ENCODE assay signal across 16 cellular contexts in the genomic region with DNA sequence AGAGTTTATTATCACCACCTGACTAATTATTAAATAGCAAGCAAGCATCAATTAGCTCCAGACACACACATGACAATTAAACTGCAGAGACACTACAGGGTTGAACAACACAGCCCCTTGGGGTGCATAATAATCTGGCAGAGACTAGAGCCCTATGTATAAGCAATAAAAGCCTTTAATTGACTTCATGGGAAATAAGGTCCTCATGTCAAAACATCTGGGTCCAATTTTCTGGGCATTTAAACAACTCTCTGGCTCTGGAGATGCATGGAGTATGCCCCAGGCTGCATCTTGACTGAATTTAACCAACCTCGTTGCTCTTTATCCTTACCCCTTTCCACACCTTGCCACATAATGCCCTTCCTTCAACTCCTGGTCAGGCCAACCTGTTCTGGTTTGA.
DNase-seq lines count a peak whose midpoint lies in the region; ATAC-seq and TF ChIP-seq lines count a peak whose summit lies in the region.
"Had no signal": no experiment of that assay in that cellular context is flagged by ENCODE, and none has a peak within 500 bp of the region (broad histone marks: within the 10 kb centered on the region; RNA-seq: fewer than 3 reads in every experiment).

No MANE protein-coding gene starts in this region.

- H2BK5ac ChIP-seq in IMR-90 (ENCODE audit: low read depth, low read length, poor library complexity, severe bottlenecking): no peak overlapping the region

- no peak overlapping the region for H3K23ac ChIP-seq in IMR-90 (ENCODE audit: low read depth, low read length)

- no peak for TF ChIP-seq RAD21 in IMR-90 (IDR thresholded peaks at IDR 0.05; ENCODE audit: low read length)

- no peak overlapping the region for H3K18ac ChIP-seq in IMR-90 (ENCODE audit: low read depth, low read length)

- H2BK20ac ChIP-seq in IMR-90 (ENCODE audit: low read depth, low read length): no peak overlapping the region

- ATAC-seq in IMR-90 (ENCODE audit: low read depth): no peak

- no peaks in the 10 kb centered on the region for H4K20me1 ChIP-seq in IMR-90 (ENCODE audit: insufficient read depth, low read length)

- peak overlapping the region; percentile 4 for H2AK9ac ChIP-seq in IMR-90 (replicated peaks; ENCODE audit: low read depth, low read length, poor library complexity)

- H4K8ac ChIP-seq in IMR-90 (ENCODE audit: low read depth in 2 of 2, low read length in 2 of 2): no peak overlapping the region

- H3K36me3 ChIP-seq in BE2C (no peaks in the 10 kb centered on the region), IMR-90 (ENCODE audit: control insufficient read depth, insufficient read depth, low read length) (no peaks in the 10 kb centered on the region), esophagus squamous epithelium (no peaks in the 10 kb centered on the region), vagina (no peaks in the 10 kb centered on the region)

- no peak overlapping the region for H3K14ac ChIP-seq in IMR-90 (replicated peaks; ENCODE audit: low read depth, low read length)

- H2AK5ac ChIP-seq in IMR-90 (ENCODE audit: low read depth, low read length): no peak overlapping the region

- H3K56ac ChIP-seq in IMR-90 (ENCODE audit: extremely low read depth, insufficient read depth, low read length): no peak overlapping the region

- POLR2A ChIA-PET in IMR-90 (lab: Charles Lee; ENCODE audit: unreplicated experiment): no interaction called here

- BruUV-seq in IMR-90 (replicated peaks; lab: Mats Ljungman, UMichigan): no TSS peak

- 0 out of 3 replicates have a peak overlapping the region, but pooled peaks have one; percentile 21 for H2BK15ac ChIP-seq in IMR-90 (ENCODE audit: low read depth, low read length)

- no peaks in the 10 kb centered on the region for H3K27me3 ChIP-seq in BE2C
- no peaks in the 10 kb centered on the region for H3K27me3 ChIP-seq in IMR-90 (ENCODE audit: control insufficient read depth, insufficient read depth, low read length)
- H3K27me3 ChIP-seq in esophagus squamous epithelium: no peaks in the 10 kb centered on the region
- H3K27me3 ChIP-seq in vagina: no peaks in the 10 kb centered on the region

- H3K27ac ChIP-seq in IMR-90 (ENCODE audit: insufficient read depth, low read length) (no peak overlapping the region), esophagus squamous epithelium (no peak overlapping the region), vagina (no peak overlapping the region)

- no peak for TF ChIP-seq POLR2A in IMR-90 (IDR thresholded peaks at IDR 0.05; ENCODE audit: low read depth, low read length)
- no peak for TF ChIP-seq POLR2A in esophagus squamous epithelium (IDR thresholded peaks at IDR 0.05)
- TF ChIP-seq POLR2A in vagina (IDR thresholded peaks at IDR 0.05): no peak

- no peak overlapping the region for H3K4ac ChIP-seq in IMR-90 (ENCODE audit: low read depth, low read length)

- intact Hi-C loops in IMR-90 (cut with micrococcal nuclease): no loop called here
- intact Hi-C loops in esophagus squamous epithelium (cut with DNase I): no loop called here
- intact Hi-C loops in vagina (cut with DNase I): no loop called here

- H4K5ac ChIP-seq in IMR-90 (ENCODE audit: low read depth, low read length): no peak overlapping the region

- no peak overlapping the region for H3K9ac ChIP-seq in IMR-90 (ENCODE audit: low read depth, low read length)

- no peaks in the 10 kb centered on the region for H3K9me1 ChIP-seq in IMR-90 (ENCODE audit: insufficient read depth, low read length)

- no peak overlapping the region for H3K4me3 ChIP-seq in BE2C (ENCODE audit: low read depth, low read length)
- H3K4me3 ChIP-seq in IMR-90 (ENCODE audit: insufficient read depth, low read depth, low read length): no peak overlapping the region
- no peak overlapping the region for H3K4me3 ChIP-seq in esophagus squamous epithelium
- no peak overlapping the region for H3K4me3 ChIP-seq in vagina

- no peak overlapping the region for H2BK120ac ChIP-seq in IMR-90 (ENCODE audit: low read depth, low read length)

- in situ Hi-C loops in IMR-90 (cut with MboI; ENCODE audit: low sequenced_read_pairs): no loop called here

- no CpG with 5 or more reads among the region's 1 CpG for WGBS in IMR-90 (ENCODE audit: extremely low coverage in 2 of 2, insufficient read length in 1 of 2), 2 experiments
- 29 to 45% methylated on average over 1 of the region's 1 CpG for WGBS in esophagus squamous epithelium, 2 donors

- TF ChIP-seq CTCF in BE2C (IDR thresholded peaks at IDR 0.05; ENCODE audit: low read depth, low read length) (no peak), IMR-90 (conservative IDR thresholded peaks at IDR 0.05; ENCODE audit: low read depth, low read length) (no peak), esophagus squamous epithelium (IDR thresholded peaks at IDR 0.05) (no peak), vagina (IDR thresholded peaks at IDR 0.05) (no peak)

- dilution Hi-C loops in IMR-90 (cut with HindIII; ENCODE audit: low sequenced_read_pairs, unreplicated experiment): no loop called here

- DNase-seq in BE2C (peak; percentile 43), IMR-90 (no peak), RPMI7951 (ENCODE audit: low read depth) (peak; percentile 67), fibroblast of peridontal ligament (ENCODE audit: extremely low read depth) (peak; percentile 81), NCI-H1092 (lab: John Stamatoyannopoulos, UW) (no peak), esophagus squamous epithelium (lab: John Stamatoyannopoulos, UW) (no peak), vagina (ENCODE audit: extremely low spot score in 2 of 2) (no peak)
- DNase-seq: C1 segment of cervical spinal cord, GOT3, HFFc6, KG1, NCI-H1092 treated with DMSO at 0.1 percent for 48 hours, NCI-H2107, NCI-H345, NCI-H526 treated with DMSO at 0.1 percent for 48 hours, SHP77 had no signal

- CTCF ChIA-PET in IMR-90 (lab: Yijun Ruan, JAX): no interaction called here

- no peaks in the 10 kb centered on the region for H3K9me3 ChIP-seq in BE2C
- no peaks in the 10 kb centered on the region for H3K9me3 ChIP-seq in IMR-90 (ENCODE audit: control insufficient read depth, insufficient read depth, low read length)
- no peaks in the 10 kb centered on the region for H3K9me3 ChIP-seq in esophagus squamous epithelium
- H3K9me3 ChIP-seq in vagina: no peaks in the 10 kb centered on the region

- H3K79me1 ChIP-seq in IMR-90 (ENCODE audit: low read depth in 1 of 2, low read length in 2 of 2): no peaks in the 10 kb centered on the region

- H3K4me2 ChIP-seq in IMR-90 (ENCODE audit: low read depth, low read length): no peak overlapping the region

- H2AFZ ChIP-seq in IMR-90 (replicated peaks; ENCODE audit: low read length, poor library complexity): no peak overlapping the region

- no peak overlapping the region for H4K91ac ChIP-seq in IMR-90 (ENCODE audit: insufficient read depth, low read depth, low read length)

- peaks cover 6% of the 10 kb centered on the region for H3K4me1 ChIP-seq in BE2C
- H3K4me1 ChIP-seq in IMR-90 (ENCODE audit: control insufficient read depth, insufficient read depth, low read length): peaks cover 2% of the 10 kb centered on the region; the same call in 1 of the 2 replicates
- no peaks in the 10 kb centered on the region for H3K4me1 ChIP-seq in esophagus squamous epithelium
- H3K4me1 ChIP-seq in vagina: no peaks in the 10 kb centered on the region

TF ChIP-seq in IMR-90, 13 proteins besides CTCF, POLR2A, EP300 and RAD21:
- TF ChIP-seq RCOR1 (IDR thresholded peaks at IDR 0.05; ENCODE audit: insufficient replicate concordance, low read length) (no peak), RFX5 (IDR thresholded peaks at IDR 0.05; ENCODE audit: low read depth, low read length) (no peak), FOS (IDR thresholded peaks at IDR 0.05; ENCODE audit: low read depth, low read length) (no peak), NFE2L2 (IDR thresholded peaks at IDR 0.05; ENCODE audit: low read depth, low read length) (no peak), BHLHE40 (IDR thresholded peaks at IDR 0.05; ENCODE audit: low read depth, low read length) (no peak), CEBPB (IDR thresholded peaks at IDR 0.05; ENCODE audit: low read depth, low read length) (no peak), MAZ (IDR thresholded peaks at IDR 0.05; ENCODE audit: borderline replicate concordance, low read depth, low read length) (no peak), SMC3 (IDR thresholded peaks at IDR 0.05; ENCODE audit: low read depth, low read length) (no peak), CHD1 (IDR thresholded peaks at IDR 0.05; ENCODE audit: low read depth, low read length) (no peak), MAFK (IDR thresholded peaks at IDR 0.05; ENCODE audit: low read depth, low read length) (no peak), MXI1 (IDR thresholded peaks at IDR 0.05; ENCODE audit: borderline replicate concordance, low read depth, low read length) (no peak)
- TF ChIP-seq, protein P1, sequence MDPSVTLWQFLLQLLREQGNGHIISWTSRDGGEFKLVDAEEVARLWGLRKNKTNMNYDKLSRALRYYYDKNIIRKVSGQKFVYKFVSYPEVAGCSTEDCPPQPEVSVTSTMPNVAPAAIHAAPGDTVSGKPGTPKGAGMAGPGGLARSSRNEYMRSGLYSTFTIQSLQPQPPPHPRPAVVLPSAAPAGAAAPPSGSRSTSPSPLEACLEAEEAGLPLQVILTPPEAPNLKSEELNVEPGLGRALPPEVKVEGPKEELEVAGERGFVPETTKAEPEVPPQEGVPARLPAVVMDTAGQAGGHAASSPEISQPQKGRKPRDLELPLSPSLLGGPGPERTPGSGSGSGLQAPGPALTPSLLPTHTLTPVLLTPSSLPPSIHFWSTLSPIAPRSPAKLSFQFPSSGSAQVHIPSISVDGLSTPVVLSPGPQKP (IDR thresholded peaks at IDR 0.05; ENCODE audit: borderline replicate concordance, low read depth, low read length): no peak
- TF ChIP-seq, protein P2, sequence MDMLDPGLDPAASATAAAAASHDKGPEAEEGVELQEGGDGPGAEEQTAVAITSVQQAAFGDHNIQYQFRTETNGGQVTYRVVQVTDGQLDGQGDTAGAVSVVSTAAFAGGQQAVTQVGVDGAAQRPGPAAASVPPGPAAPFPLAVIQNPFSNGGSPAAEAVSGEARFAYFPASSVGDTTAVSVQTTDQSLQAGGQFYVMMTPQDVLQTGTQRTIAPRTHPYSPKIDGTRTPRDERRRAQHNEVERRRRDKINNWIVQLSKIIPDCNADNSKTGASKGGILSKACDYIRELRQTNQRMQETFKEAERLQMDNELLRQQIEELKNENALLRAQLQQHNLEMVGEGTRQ (IDR thresholded peaks at IDR 0.05; ENCODE audit: low read depth, low read length): no peak

Comparison
In these comparisons a context has a peak if more than half of its experiments do, and no peak if none do; other contexts are left out.
1. DNase-seq: peak in BE2C (single experiment), RPMI7951 (single experiment) and fibroblast of peridontal ligament (single experiment); none in IMR-90 (single experiment), NCI-H1092 (single experiment), esophagus squamous epithelium (single experiment) and vagina (0 of 2).